Comparison of ENCODE assay signal across 29 cellular contexts in the genomic region with DNA sequence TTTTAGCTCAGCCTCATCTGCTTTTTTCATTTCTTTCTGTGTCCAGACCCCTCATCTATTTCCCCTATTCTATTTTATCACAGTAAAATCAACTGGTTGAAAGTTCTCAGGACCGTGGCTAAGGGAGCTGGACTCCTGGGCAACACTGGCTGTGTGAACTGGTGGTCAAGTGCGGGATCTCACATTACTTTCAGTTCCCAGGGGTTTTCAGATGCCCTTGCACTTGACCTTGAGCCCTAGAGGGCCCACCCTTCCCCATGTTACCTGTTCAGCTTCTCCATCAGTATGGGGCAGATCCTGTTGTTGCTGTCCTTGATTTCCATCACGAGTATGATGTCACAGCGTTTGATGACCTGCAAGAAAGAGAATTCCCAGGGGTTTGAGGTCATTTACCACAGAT. TPM values are rescaled to one million over a fixed set of nuclear protein-coding genes. Genes with fewer than 3 reads are reported as not detected.
"Had no signal": no experiment of that assay in that cellular context is flagged by ENCODE, and none has a peak within 500 bp of the region (broad histone marks: within the 10 kb centered on the region; RNA-seq: fewer than 3 reads in every experiment).

No MANE protein-coding gene starts in this region.

- H3K9me3 Mint-ChIP-seq: activated CD4-positive, alpha-beta memory T cell treated with anti-CD3 and anti-CD28 coated beads for 36 hours; activated naive CD4-positive, alpha-beta T cell treated with anti-CD3 and anti-CD28 coated beads, Interleukin-2, amount 50 U/mL, for 24 hours had no signal

- H3K4me3 ChIP-seq: body of pancreas, SK-N-MC had no signal

- DNase-seq: activated CD4-positive, alpha-beta memory T cell treated with anti-CD3 and anti-CD28 coated beads for 36 hours; activated CD4-positive, alpha-beta T cell treated with anti-CD3 and anti-CD28 coated beads for 48 hours; activated CD4-positive, CD25-positive, alpha-beta regulatory T cell treated with anti-CD3 and anti-CD28 coated beads, Interleukin-2, amount 50 U/mL, for 72 hours; activated CD8-positive, alpha-beta memory T cell treated with anti-CD3 and anti-CD28 coated beads for 24 hours; activated gamma-delta T cell treated with Interleukin-2 at 50 U/mL for 16 hours; activated T-cell treated with anti-CD3 and anti-CD28 coated beads, Interleukin-2, amount 50 U/mL, for 4 hours; aorta; body of pancreas; central memory CD4-positive, alpha-beta T cell; NCI-H1105; NCI-H1436; NCI-H1694 treated with DMSO at 0.1 percent for 48 hours; NCI-H2029 treated with DMSO at 0.1 percent for 48 hours; NCI-H345; NCI-H510A; NCI-H526 treated with DMSO at 0.1 percent for 48 hours; NCI-H82; RPMI8226; T-helper 1 cell; WERI-Rb-1 had no signal

- H3K27ac ChIP-seq: body of pancreas, KMS-11, SK-N-MC, WERI-Rb-1 had no signal

- H3K27ac Mint-ChIP-seq: activated CD4-positive, alpha-beta memory T cell treated with anti-CD3 and anti-CD28 coated beads for 36 hours; activated naive CD4-positive, alpha-beta T cell treated with anti-CD3 and anti-CD28 coated beads, Interleukin-2, amount 50 U/mL, for 24 hours had no signal

- ATAC-seq: activated T-cell treated with anti-CD3 and anti-CD28 coated beads, Interleukin-2, amount 50 U/mL, for 4 hours; body of pancreas; Panc1; Right ventricle myocardium inferior had no signal

- FAIRE-seq: bronchial epithelial cell had no signal

- H3K36me3 Mint-ChIP-seq: activated CD4-positive, alpha-beta memory T cell treated with anti-CD3 and anti-CD28 coated beads for 36 hours; activated naive CD4-positive, alpha-beta T cell treated with anti-CD3 and anti-CD28 coated beads, Interleukin-2, amount 50 U/mL, for 24 hours had no signal

- H3K4me3 Mint-ChIP-seq: activated CD4-positive, alpha-beta memory T cell treated with anti-CD3 and anti-CD28 coated beads for 36 hours; activated naive CD4-positive, alpha-beta T cell treated with anti-CD3 and anti-CD28 coated beads, Interleukin-2, amount 50 U/mL, for 24 hours; activated T-cell treated with anti-CD3 and anti-CD28 coated beads, Interleukin-2, amount 50 U/mL, for 4 hours had no signal

- H3K4me1 Mint-ChIP-seq: activated naive CD4-positive, alpha-beta T cell treated with anti-CD3 and anti-CD28 coated beads, Interleukin-2, amount 50 U/mL, for 24 hours had no signal

RNA-seq across cellular contexts. Expression of a gene that starts 2.8 kb away (rescaled TPM):
- total RNA-seq: activated CD4-positive, alpha-beta memory T cell treated with anti-CD3 and anti-CD28 coated beads for 36 hours; activated T-cell treated with anti-CD3 and anti-CD28 coated beads, Interleukin-2, amount 50 U/mL, for 4 hours; bronchial epithelial cell; chondrocyte; MCF 10A; T-helper 2 cell treated with Interferon-gamma antibody and Interleukin-4, amounts not matched to agents 100 ng/mL and 5 ng/mL, for 36 hours had no signal
